In the genomic region with DNA sequence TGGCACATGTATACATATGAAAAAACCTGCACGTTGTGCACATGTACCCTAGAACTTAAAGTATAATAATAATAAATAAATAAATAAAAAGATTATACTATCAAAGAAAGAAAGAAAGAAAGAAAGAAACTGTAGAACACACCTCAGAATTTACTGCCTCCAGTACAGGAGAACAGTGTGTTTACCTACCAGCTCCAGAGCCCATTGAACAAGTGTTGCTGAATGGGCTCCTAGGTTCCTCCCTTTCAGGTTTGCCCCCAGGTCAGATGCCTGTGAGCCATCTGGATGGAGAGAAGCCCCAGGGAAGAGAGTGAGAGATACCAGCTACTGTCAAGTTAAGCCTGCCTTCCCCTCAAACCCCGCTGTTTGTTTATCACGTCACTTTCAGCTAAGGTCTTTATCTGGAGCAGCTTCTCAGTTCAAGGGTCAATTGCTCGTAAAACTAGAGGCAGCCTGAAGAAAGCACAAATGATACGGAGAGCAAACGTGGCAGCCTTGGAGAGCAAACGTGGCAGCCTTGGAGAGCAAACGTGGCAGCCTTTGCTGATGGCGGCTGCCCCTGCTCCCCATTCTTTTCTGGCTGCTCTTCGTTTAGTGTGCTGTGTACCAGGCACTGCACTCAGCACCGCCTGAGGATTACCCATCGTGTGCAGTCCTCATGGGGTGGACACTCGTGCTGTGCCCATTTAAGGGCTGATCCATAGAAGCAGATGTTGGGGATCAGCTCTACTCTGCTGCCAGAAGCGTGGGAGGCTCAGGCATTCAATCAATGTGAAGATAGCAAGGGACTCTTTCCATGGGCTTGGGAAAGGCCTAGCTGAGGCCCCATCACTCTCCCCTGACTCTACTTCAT, we compare ENCODE assay signal across 21 cellular contexts.
DNase-seq lines count a peak whose midpoint lies in the region; ATAC-seq and FAIRE-seq lines count a peak whose summit lies in the region.
"Had no signal": no experiment of that assay in that cellular context is flagged by ENCODE, and none has a peak within 500 bp of the region (broad histone marks: within the 10 kb centered on the region; RNA-seq: fewer than 3 reads in every experiment).

No MANE protein-coding gene starts in this region.

- ATAC-seq in left colon (peak; percentile 94), sciatic nerve (peak; percentile 34)
- no peak for ATAC-seq in stimulated activated effector memory CD8-positive, alpha-beta T cell treated with anti-CD3 and anti-CD28 coated beads, Interleukin-12 subunit alpha, Interleukin-12 subunit beta, amount 100 ng/mL, for 72 hours

- no peak overlapping the region for H3K27ac ChIP-seq in caudate nucleus (ENCODE audit: low read depth, low read length)
- H3K27ac ChIP-seq: C4-2B, GM23248 had no signal

- no peaks in the 10 kb centered on the region for H3K4me1 Mint-ChIP-seq in stimulated activated effector memory CD8-positive, alpha-beta T cell treated with anti-CD3 and anti-CD28 coated beads, Interleukin-12 subunit alpha, Interleukin-12 subunit beta, amount 100 ng/mL, for 72 hours

- H3K36me3 Mint-ChIP-seq in stimulated activated effector memory CD8-positive, alpha-beta T cell treated with anti-CD3 and anti-CD28 coated beads, Interleukin-12 subunit alpha, Interleukin-12 subunit beta, amount 100 ng/mL, for 72 hours = no peaks in the 10 kb centered on the region

- peaks cover 4% of the 10 kb centered on the region for H3K9me3 Mint-ChIP-seq in stimulated activated effector memory CD8-positive, alpha-beta T cell treated with anti-CD3 and anti-CD28 coated beads, Interleukin-12 subunit alpha, Interleukin-12 subunit beta, amount 100 ng/mL, for 72 hours

- H3K27ac Mint-ChIP-seq in stimulated activated effector memory CD8-positive, alpha-beta T cell treated with anti-CD3 and anti-CD28 coated beads, Interleukin-12 subunit alpha, Interleukin-12 subunit beta, amount 100 ng/mL, for 72 hours = no peak overlapping the region

- intact Hi-C loops in left colon (cut with DNase I, micrococcal nuclease) = no loop called here
- intact Hi-C loops in sciatic nerve (cut with DNase I) = no loop called here

- no peak for FAIRE-seq in RCC 7860 (lab: Jason Lieb, UNC)
- FAIRE-seq: GM19239, HTR-8/SVneo had no signal

- no peak overlapping the region for H3K4me3 Mint-ChIP-seq in stimulated activated effector memory CD8-positive, alpha-beta T cell treated with anti-CD3 and anti-CD28 coated beads, Interleukin-12 subunit alpha, Interleukin-12 subunit beta, amount 100 ng/mL, for 72 hours

- DNase-seq in ELF-1 (ENCODE audit: low read depth, low spot score) = peak; percentile 85
- DNase-seq in NCI-H69 (lab: John Stamatoyannopoulos, UW) = peak; percentile 35
- DNase-seq in left colon = no peak
- DNase-seq in sciatic nerve (ENCODE audit: low spot score) = no peak
- no peak for DNase-seq in caudate nucleus (lab: John Stamatoyannopoulos, UW)
- no peak for DNase-seq in stimulated activated effector memory CD8-positive, alpha-beta T cell treated with anti-CD3 and anti-CD28 coated beads, Interleukin-12 subunit alpha, Interleukin-12 subunit beta, amount 100 ng/mL, for 72 hours (ENCODE audit: low spot score in 2 of 2)
- no peak for DNase-seq in RCC 7860 (ENCODE audit: low spot score)
- DNase-seq: DMS 273 treated with DMSO at 0.1 percent for 48 hours, GDM1, GM23248, Kasumi-1, MG63, NCI-H1048, NCI-H146, NCI-H2029 treated with DMSO at 0.1 percent for 48 hours, NCI-H2171, NCI-H446 treated with DMSO at 0.1 percent for 48 hours, RPMI8226 had no signal

Comparison
In these comparisons a context has a peak if more than half of its experiments do, and no peak if none do; other contexts are left out.
1. DNase-seq: peak in ELF-1 (single experiment) and NCI-H69 (single experiment); none in left colon (0 of 2), sciatic nerve (single experiment), caudate nucleus (0 of 61), stimulated activated effector memory CD8-positive, alpha-beta T cell treated with anti-CD3 and anti-CD28 coated beads, Interleukin-12 subunit alpha, Interleukin-12 subunit beta, amount 100 ng/mL, for 72 hours (0 of 2) and RCC 7860 (single experiment).